ENCODE assay signal across 10 cellular contexts in the genomic region with DNA sequence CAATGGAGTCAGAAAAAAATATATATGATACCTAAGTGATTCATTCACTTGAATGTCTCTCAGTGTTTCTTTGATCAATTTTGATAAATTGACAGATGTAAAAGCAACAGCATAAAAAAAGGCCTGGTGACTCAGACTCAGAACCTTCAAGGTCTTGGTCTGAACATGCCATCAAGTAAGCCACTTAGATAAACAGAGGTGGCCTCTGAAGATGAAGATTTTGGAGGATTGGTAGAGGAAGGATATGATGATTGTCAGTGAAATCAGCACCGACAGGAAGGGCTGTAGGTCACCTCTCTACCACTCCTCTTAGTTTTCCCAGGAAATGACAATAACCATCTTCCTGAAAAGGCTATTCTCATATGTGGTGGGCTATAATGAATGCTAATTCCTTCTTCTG.
"Had no signal": no experiment of that assay in that cellular context is flagged by ENCODE, and none has a peak within 500 bp of the region (broad histone marks: within the 10 kb centered on the region; RNA-seq: fewer than 3 reads in every experiment).

No MANE protein-coding gene starts in this region.

- DNase-seq: GM23248, GOT3, H9, HCEC 1CT, HFFc6, KBM-7 had no signal

- FAIRE-seq: H54, HepG2 had no signal

- H3K27ac ChIP-seq: GM23248, HL-60, KMS-11 had no signal

- ATAC-seq: HepG2 had no signal

- H2AFZ ChIP-seq: GM23248 had no signal

- H3K4me2 ChIP-seq: KMS-11 had no signal

- H3K9ac ChIP-seq: GM23248, KMS-11 had no signal

- H3K4me3 ChIP-seq: GM23248 had no signal
